In the genomic region with DNA sequence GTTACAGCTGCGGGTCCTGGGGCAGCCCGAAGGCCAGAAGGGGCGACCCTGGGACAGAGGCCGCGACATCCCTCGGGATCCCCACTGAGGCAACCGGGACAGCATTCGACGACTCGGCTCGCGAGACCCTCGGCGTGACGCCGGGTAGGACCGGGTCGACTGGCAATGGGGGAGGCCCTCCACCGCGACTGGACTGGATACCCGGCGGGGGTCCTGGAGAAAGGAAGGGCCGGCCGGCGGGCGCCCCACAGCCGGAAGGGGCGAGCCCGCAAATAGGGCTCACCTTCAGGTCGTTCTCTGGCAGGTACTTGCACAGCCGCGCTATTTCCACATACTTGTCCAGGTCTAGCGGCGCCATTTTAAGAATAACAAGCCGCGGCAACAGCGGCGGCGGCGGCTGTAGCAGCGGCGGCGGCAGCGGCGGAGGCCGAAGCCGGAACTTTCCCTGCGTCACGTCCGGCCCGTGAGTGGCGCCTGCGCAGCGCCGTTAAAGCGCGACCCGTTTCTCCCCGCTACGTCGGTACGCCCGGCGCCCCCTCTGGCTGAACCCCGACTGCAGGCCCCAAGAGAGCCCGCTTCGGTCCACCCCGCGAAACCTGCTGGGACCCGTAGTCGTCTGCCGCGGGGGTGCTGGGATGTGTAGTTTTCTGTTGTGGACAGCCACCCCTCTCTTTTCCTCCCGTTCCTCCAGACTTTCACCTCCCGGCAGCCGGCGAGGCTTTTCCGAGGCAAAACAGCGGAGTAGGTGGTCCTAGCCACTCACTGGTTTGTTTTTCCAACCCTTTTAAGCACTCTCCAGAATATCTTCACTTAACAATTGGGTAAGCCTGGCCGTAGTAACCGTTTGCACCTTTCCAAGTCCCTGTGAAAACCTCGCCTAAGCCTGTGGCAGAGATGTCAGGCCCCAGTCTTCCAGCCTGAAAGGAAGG, we compare ENCODE assay signal across 8 cellular contexts. TPM values are rescaled to one million over a fixed set of nuclear protein-coding genes. Genes with fewer than 3 reads are reported as not detected.
DNase-seq lines count a peak whose midpoint lies in the region; ATAC-seq lines count a peak whose summit lies in the region.

A gene (minus strand): TSS at position 443 of the 929 bp plus-strand sequence. CDS start 85 bp downstream, at position 358.

- POLR2A ChIA-PET in activated CD4-positive, alpha-beta T cell treated with anti-CD3 and anti-CD28 coated beads, Interleukin-2, amount 10 ng/mL, durations not matched to agents 7 days and 5 days (lab: Charles Lee), result interaction anchor here (0.5 to 0.6 kb wide), 2 partner anchors 71 to 943 kb away, joined by 3 to 5 read pairs; no protein-coding TSS in a partner anchor

- H3K27ac Mint-ChIP-seq in activated CD4-positive, alpha-beta T cell treated with anti-CD3 and anti-CD28 coated beads, Interleukin-2, amount 10 ng/mL, durations not matched to agents 7 days and 5 days, result peak within 1 kb of the TSS; percentile 87

- peaks cover 34 to 49% (median 47%) of the 10 kb centered on the region in 11 experiments; a peak in 20 of 22 replicates for H4K20me1 ChIP-seq in BLaER1 treated with 17β-estradiol and CSF1 and Interleukin-3, amounts not matched to agents 10 nM and 100 nM

- peaks cover 14% of the 10 kb centered on the region for H3K36me3 Mint-ChIP-seq in activated CD4-positive, alpha-beta T cell treated with anti-CD3 and anti-CD28 coated beads, Interleukin-2, amount 10 ng/mL, durations not matched to agents 7 days and 5 days (ENCODE audit: low read depth)

- H3K9me3 Mint-ChIP-seq in activated CD4-positive, alpha-beta T cell treated with anti-CD3 and anti-CD28 coated beads, Interleukin-2, amount 10 ng/mL, durations not matched to agents 7 days and 5 days, result no peaks in the 10 kb centered on the region

- CTCF ChIA-PET in activated CD4-positive, alpha-beta T cell treated with anti-CD3 and anti-CD28 coated beads, Interleukin-2, amount 10 ng/mL, durations not matched to agents 7 days and 5 days (lab: Charles Lee), result interaction anchor here (0.9 to 2.1 kb wide), 7 partner anchors 7 to 188 kb away, joined by 3 to 9 read pairs (median 4); a partner anchor contains a TSS

- DNase-seq in NCI-H526 treated with DMSO at 0.1 percent for 48 hours (lab: John Stamatoyannopoulos, UW) (peak; percentile 75), cortex of kidney (lab: John Stamatoyannopoulos, UW) (peak; percentile 67), left lobe of liver (ENCODE audit: low spot score) (peak; percentile 98)
- DNase-seq in activated CD4-positive, alpha-beta T cell treated with anti-CD3 and anti-CD28 coated beads, Interleukin-2, amount 10 ng/mL, durations not matched to agents 7 days and 5 days, result peak; percentile 98
- peak; percentile 95 for DNase-seq in stimulated activated CD4-positive, alpha-beta T cell treated with anti-CD3 and anti-CD28 coated beads, Interleukin-2, amount 100 ng/mL, for 4 hours (ENCODE audit: low read depth)

- peak within 1 kb of the TSS; percentile 86 to 97 (median 94) for H3K4me2 ChIP-seq in BLaER1 treated with 17β-estradiol and CSF1 and Interleukin-3, amounts not matched to agents 10 nM and 100 nM

- H3K4me3 ChIP-seq in BLaER1 treated with 17β-estradiol and CSF1 and Interleukin-3, amounts not matched to agents 10 nM and 100 nM, result peak within 1 kb of the TSS; percentile 85 to 100 (median 91)

- no peaks in the 10 kb centered on the region for H3K27me3 Mint-ChIP-seq in activated CD4-positive, alpha-beta T cell treated with anti-CD3 and anti-CD28 coated beads, Interleukin-2, amount 10 ng/mL, durations not matched to agents 7 days and 5 days

- H3K4me1 Mint-ChIP-seq in activated CD4-positive, alpha-beta T cell treated with anti-CD3 and anti-CD28 coated beads, Interleukin-2, amount 10 ng/mL, durations not matched to agents 7 days and 5 days, result peaks cover 64% of the 10 kb centered on the region

- H3K9me3 ChIP-seq in BLaER1 treated with 17β-estradiol and CSF1 and Interleukin-3, amounts not matched to agents 10 nM and 100 nM (replicated peaks in 1 of 11), result no peaks in the 10 kb centered on the region

- H3K4me3 Mint-ChIP-seq in activated CD4-positive, alpha-beta T cell treated with anti-CD3 and anti-CD28 coated beads, Interleukin-2, amount 10 ng/mL, durations not matched to agents 7 days and 5 days, result peak within 1 kb of the TSS; percentile 88

- H3K4me1 ChIP-seq in BLaER1 treated with 17β-estradiol and CSF1 and Interleukin-3, amounts not matched to agents 10 nM and 100 nM, result peaks cover 34 to 46% (median 39%) of the 10 kb centered on the region in 10 experiments

- H3K27ac ChIP-seq in BLaER1 treated with 17β-estradiol and CSF1 and Interleukin-3, amounts not matched to agents 10 nM and 100 nM, result peak within 1 kb of the TSS; percentile 84 to 98 (median 93)

- no peaks in the 10 kb centered on the region for H3K27me3 ChIP-seq in BLaER1 treated with 17β-estradiol and CSF1 and Interleukin-3, amounts not matched to agents 10 nM and 100 nM

- peak; percentile 95 for ATAC-seq in GM19324 (IDR thresholded peaks at IDR 0.05; ENCODE audit: low FRiP score, unreplicated experiment)
- ATAC-seq in HG03469 (IDR thresholded peaks at IDR 0.05; ENCODE audit: unreplicated experiment), result peak; percentile 82
- peak; percentile 99 for ATAC-seq in left lobe of liver

- H3K9ac ChIP-seq in BLaER1 treated with 17β-estradiol and CSF1 and Interleukin-3, amounts not matched to agents 10 nM and 100 nM, result peak within 1 kb of the TSS; percentile 89 to 99 (median 96)

- peaks cover 6 to 33% (median 19%) of the 10 kb centered on the region in 11 experiments; a peak in 20 of 22 replicates for H3K36me3 ChIP-seq in BLaER1 treated with 17β-estradiol and CSF1 and Interleukin-3, amounts not matched to agents 10 nM and 100 nM

RNA-seq across cellular contexts. Expression of the gene that starts here (rescaled TPM):
- 10 to 100 TPM; 50.3 to 54.3 TPM for total RNA-seq in activated CD4-positive, alpha-beta T cell treated with anti-CD3 and anti-CD28 coated beads, Interleukin-2, amount 10 ng/mL, durations not matched to agents 7 days and 5 days
- 17.0 TPM for total RNA-seq in left lobe of liver

Comparison
In these comparisons a context has a peak if more than half of its experiments do, and no peak if none do; other contexts are left out.
1. Peak in every context shown above with its lines: DNase-seq, ATAC-seq, H3K4me3 ChIP-seq and H3K27ac ChIP-seq.